In genomic region chr5:68295772-68296171, GRCh38 we compare ENCODE assay signal across 25 cellular contexts.
DNase-seq lines count a peak whose midpoint lies in the region; ATAC-seq, FAIRE-seq and TF ChIP-seq lines count a peak whose summit lies in the region.
"Had no signal": no experiment of that assay in that cellular context is flagged by ENCODE, and none has a peak within 500 bp of the region (broad histone marks: within the 10 kb centered on the region; RNA-seq: fewer than 3 reads in every experiment).

No MANE protein-coding gene starts in this region.

- intact Hi-C loops in CD8-positive, alpha-beta T cell (cut with DNase I, micrococcal nuclease), result no loop called here
- intact Hi-C loops in PC-3 (cut with micrococcal nuclease), result no loop called here

- H4K20me1 ChIP-seq in PC-3 (ENCODE audit: low read length), result no peaks in the 10 kb centered on the region

- BruUV-seq in PC-3 (replicated peaks; lab: Mats Ljungman, UMichigan), result no TSS peak

- H3K9me3 ChIP-seq in CD8-positive, alpha-beta T cell (ENCODE audit: low read length), result no peaks in the 10 kb centered on the region
- H3K9me3 ChIP-seq in PC-3 (ENCODE audit: low read length) (no peaks in the 10 kb centered on the region), small intestine (ENCODE audit: control insufficient read depth, low read depth) (no peaks in the 10 kb centered on the region)
- H3K9me3 ChIP-seq: gastrocnemius medialis, transverse colon had no signal

- H3K79me2 ChIP-seq in PC-3 (ENCODE audit: low read length), result no peaks in the 10 kb centered on the region

- no peaks in the 10 kb centered on the region for H3K9me3 Mint-ChIP-seq in CD8-positive, alpha-beta T cell
- no peaks in the 10 kb centered on the region for H3K9me3 Mint-ChIP-seq in naive thymus-derived CD8-positive, alpha-beta T cell
- H3K9me3 Mint-ChIP-seq: activated naive CD8-positive, alpha-beta T cell treated with anti-CD3 and anti-CD28 coated beads, Interleukin-2, amount 10 ng/mL, durations not matched to agents 7 days and 5 days; IgD-negative memory B cell; memory B cell; naive B cell; stimulated activated naive CD8-positive, alpha-beta T cell treated with anti-CD3 and anti-CD28 coated beads, Interleukin-15, amount 100 ng/mL, for 72 hours had no signal

- H3K36me3 Mint-ChIP-seq in CD8-positive, alpha-beta T cell, result peaks cover 86% of the 10 kb centered on the region
- peaks cover 16 to 93% (median 49%) of the 10 kb centered on the region in 3 donors for H3K36me3 Mint-ChIP-seq in naive thymus-derived CD8-positive, alpha-beta T cell

- H3K27me3 Mint-ChIP-seq in CD8-positive, alpha-beta T cell (ENCODE audit: low read depth), result no peaks in the 10 kb centered on the region
- H3K27me3 Mint-ChIP-seq in naive thymus-derived CD8-positive, alpha-beta T cell, result no peaks in the 10 kb centered on the region
- H3K27me3 Mint-ChIP-seq: activated naive CD8-positive, alpha-beta T cell treated with anti-CD3 and anti-CD28 coated beads, Interleukin-2, amount 10 ng/mL, durations not matched to agents 7 days and 5 days; IgD-negative memory B cell; memory B cell; naive B cell; stimulated activated naive CD8-positive, alpha-beta T cell treated with anti-CD3 and anti-CD28 coated beads, Interleukin-15, amount 100 ng/mL, for 72 hours had no signal

- no peak for ATAC-seq in CD8-positive, alpha-beta T cell
- ATAC-seq in PC-3 (peak; percentile 37; the same call in 1 of the 2 replicates), HG02759 (IDR thresholded peaks at IDR 0.05; ENCODE audit: unreplicated experiment) (no peak)
- no peak for ATAC-seq in naive thymus-derived CD8-positive, alpha-beta T cell
- ATAC-seq: activated CD4-positive, CD25-positive, alpha-beta regulatory T cell treated with anti-CD3 and anti-CD28 coated beads, Interleukin-2, amount 50 U/mL, for 24 hours; gastrocnemius medialis; Panc1; stimulated activated naive CD8-positive, alpha-beta T cell treated with anti-CD3 and anti-CD28 coated beads, Interleukin-15, amount 100 ng/mL, for 72 hours had no signal

- H3K27ac ChIP-seq in CD8-positive, alpha-beta T cell (ENCODE audit: low read depth, low read length), result no peak overlapping the region
- H3K27ac ChIP-seq in PC-3 (ENCODE audit: low read length) (no peak overlapping the region), cingulate gyrus (ENCODE audit: low read depth, low read length) (peak overlapping the region; percentile 20), small intestine (ENCODE audit: low read depth in 1 of 2, low read length in 1 of 2) (no peak overlapping the region)
- H3K27ac ChIP-seq: gastrocnemius medialis, SK-N-MC, transverse colon had no signal

- no peak overlapping the region for H3K4me3 ChIP-seq in CD8-positive, alpha-beta T cell (ENCODE audit: low read depth, low read length)
- no peak overlapping the region for H3K4me3 ChIP-seq in PC-3 (ENCODE audit: low read length)
- H3K4me3 ChIP-seq in small intestine (ENCODE audit: low read depth in 1 of 2, low read length in 2 of 2), result no peak overlapping the region
- H3K4me3 ChIP-seq: gastrocnemius medialis, SK-N-MC, transverse colon had no signal

- H3K9ac ChIP-seq in PC-3 (ENCODE audit: low read length), result no peak overlapping the region

- no peak overlapping the region for H2AFZ ChIP-seq in PC-3 (ENCODE audit: low read length)

- CTCF ChIA-PET in CD8-positive, alpha-beta T cell (lab: Charles Lee), result interaction anchor here (1.2 to 3.1 kb wide), 2 partner anchors 9 to 166 kb away, joined by 3 to 15 read pairs; no protein-coding TSS in a partner anchor
- CTCF ChIA-PET in PC-3 (lab: Charles Lee), result no interaction called here

- H3K36me3 ChIP-seq in CD8-positive, alpha-beta T cell (ENCODE audit: insufficient read depth, low read length), result peaks cover 65% of the 10 kb centered on the region
- H3K36me3 ChIP-seq in PC-3 (ENCODE audit: low read depth, low read length), result no peaks in the 10 kb centered on the region
- peaks cover 3 to 24% of the 10 kb centered on the region in 2 donors for H3K36me3 ChIP-seq in small intestine (ENCODE audit: control insufficient read depth in 2 of 2, insufficient read depth in 2 of 2, low read length in 2 of 2)

- 0 out of 2 replicates have a peak overlapping the region, but pooled peaks have one; percentile 26 for H3K4me2 ChIP-seq in PC-3 (ENCODE audit: low read length)

- H3K27me3 ChIP-seq in CD8-positive, alpha-beta T cell (ENCODE audit: insufficient read depth, low read length), result no peaks in the 10 kb centered on the region
- H3K27me3 ChIP-seq in PC-3 (ENCODE audit: low read length) (no peaks in the 10 kb centered on the region), small intestine (ENCODE audit: control insufficient read depth in 2 of 2, insufficient read depth in 2 of 2, low read length in 2 of 2) (no peaks in the 10 kb centered on the region)
- H3K27me3 ChIP-seq: gastrocnemius medialis, transverse colon had no signal

- no peak for DNase-seq in CD8-positive, alpha-beta T cell
- DNase-seq in PC-3 (peak; percentile 69), anterior cingulate cortex (lab: John Stamatoyannopoulos, UW) (no peak), DMS79 treated with DMSO at 0.1 percent for 48 hours (lab: John Stamatoyannopoulos, UW) (no peak), small intestine (no peak)
- no peak for DNase-seq in naive thymus-derived CD8-positive, alpha-beta T cell
- DNase-seq: activated naive CD8-positive, alpha-beta T cell treated with anti-CD3 and anti-CD28 coated beads, Interleukin-2, amount 10 ng/mL, durations not matched to agents 7 days and 5 days; DND-41; gastrocnemius medialis; MM.1S; naive B cell; NCI-H187; NCI-H226; stimulated activated CD4-positive, alpha-beta T cell treated with anti-CD3 and anti-CD28 coated beads, Interleukin-1b, Interleukin-23, amount 100 ng/mL, for 48 hours; stimulated activated naive CD8-positive, alpha-beta T cell treated with anti-CD3 and anti-CD28 coated beads, Interleukin-15, amount 100 ng/mL, for 72 hours; T-helper 9 cell; transverse colon had no signal

- 67 to 72% (median 68%) methylated on average over 3 of the region's 3 CpGs for WGBS in small intestine, 3 donors

- H3K4me1 Mint-ChIP-seq in CD8-positive, alpha-beta T cell (ENCODE audit: low read depth), result peaks cover 29% of the 10 kb centered on the region
- H3K4me1 Mint-ChIP-seq in naive thymus-derived CD8-positive, alpha-beta T cell, result peaks cover 15 to 39% (median 30%) of the 10 kb centered on the region in 4 donors

- TF ChIP-seq CTCF in CD8-positive, alpha-beta T cell (IDR thresholded peaks at IDR 0.05), result no peak
- TF ChIP-seq CTCF in PC-3 (conservative IDR thresholded peaks at IDR 0.05; ENCODE audit: low read depth, low read length), result no peak

- no peak for FAIRE-seq in small intestine (lab: Jason Lieb, UNC)
- FAIRE-seq: GM12892 had no signal

- H3K4me1 ChIP-seq in CD8-positive, alpha-beta T cell (ENCODE audit: insufficient read depth, low read length), result peaks cover 3% of the 10 kb centered on the region
- H3K4me1 ChIP-seq in PC-3 (ENCODE audit: insufficient read depth, low read length) (peaks cover 9% of the 10 kb centered on the region; the same call in 1 of the 2 replicates), small intestine (ENCODE audit: control insufficient read depth in 2 of 2, insufficient read depth in 1 of 2, low read depth in 1 of 2, low read length in 1 of 2) (peaks cover 0 to 3% of the 10 kb centered on the region in 2 donors)

- no peaks in the 10 kb centered on the region for H3F3A ChIP-seq in PC-3 (ENCODE audit: low read length, unreplicated experiment)

- no peak overlapping the region for H3K4me3 Mint-ChIP-seq in CD8-positive, alpha-beta T cell
- H3K4me3 Mint-ChIP-seq in naive thymus-derived CD8-positive, alpha-beta T cell, result peak overlapping the region in 1 of 10 donors; percentile 46
- H3K4me3 Mint-ChIP-seq: activated naive CD8-positive, alpha-beta T cell treated with anti-CD3 and anti-CD28 coated beads, Interleukin-2, amount 10 ng/mL, durations not matched to agents 7 days and 5 days; IgD-negative memory B cell; memory B cell; naive B cell; stimulated activated naive CD8-positive, alpha-beta T cell treated with anti-CD3 and anti-CD28 coated beads, Interleukin-15, amount 100 ng/mL, for 72 hours had no signal

- H3K9me2 ChIP-seq in PC-3 (replicated peaks; ENCODE audit: low read length), result no peaks in the 10 kb centered on the region

- POLR2A ChIA-PET in CD8-positive, alpha-beta T cell (lab: Charles Lee), result no interaction called here
- POLR2A ChIA-PET in PC-3 (lab: Charles Lee; ENCODE audit: unreplicated experiment), result no interaction called here
- POLR2A ChIA-PET in naive thymus-derived CD8-positive, alpha-beta T cell (lab: Charles Lee), result no interaction called here

- H3K27ac Mint-ChIP-seq in CD8-positive, alpha-beta T cell, result peak overlapping the region; percentile 15
- H3K27ac Mint-ChIP-seq in naive thymus-derived CD8-positive, alpha-beta T cell, result peak overlapping the region in 6 of 10 donors; percentile 22 to 83 (median 51)
- H3K27ac Mint-ChIP-seq: activated naive CD8-positive, alpha-beta T cell treated with anti-CD3 and anti-CD28 coated beads, Interleukin-2, amount 10 ng/mL, durations not matched to agents 7 days and 5 days; stimulated activated naive CD8-positive, alpha-beta T cell treated with anti-CD3 and anti-CD28 coated beads, Interleukin-15, amount 100 ng/mL, for 72 hours had no signal
